Comparison of ENCODE assay signal across 19 cellular contexts in genomic region chr5:6482735-6483134, GRCh38. TPM values are rescaled to one million over a fixed set of nuclear protein-coding genes. Genes with fewer than 3 reads are reported as not detected.
DNase-seq lines count a peak whose midpoint lies in the region; TF ChIP-seq lines count a peak whose summit lies in the region.
"Had no signal": no experiment of that assay in that cellular context is flagged by ENCODE, and none has a peak within 500 bp of the region (broad histone marks: within the 10 kb centered on the region; RNA-seq: fewer than 3 reads in every experiment).

No MANE protein-coding gene starts in this region.

- no peaks in the 10 kb centered on the region for H3K27me3 ChIP-seq in MM.1S (replicated peaks; ENCODE audit: insufficient read depth, low read length)
- peaks cover 0 to 4% (median 2%) of the 10 kb centered on the region in 3 experiments for H3K27me3 ChIP-seq in neuronal stem cell (ENCODE audit: control insufficient read depth in 3 of 3, insufficient read depth in 3 of 3, low read depth in 1 of 3, low read length in 3 of 3)
- H3K27me3 ChIP-seq in CD8-positive, alpha-beta memory T cell (ENCODE audit: insufficient read depth, low read length, poor library complexity, severe bottlenecking), result no peaks in the 10 kb centered on the region

- POLR2A ChIA-PET in CD8-positive, alpha-beta memory T cell (lab: Charles Lee), result interaction anchor here (0.7 kb wide), 1 partner anchor 1005 kb away, joined by 3 read pairs; no protein-coding TSS in a partner anchor

- H3K9me3 ChIP-seq in MM.1S (replicated peaks; ENCODE audit: insufficient read depth, low read length), result no peaks in the 10 kb centered on the region
- no peaks in the 10 kb centered on the region for H3K9me3 ChIP-seq in neuronal stem cell (replicated peaks in 1 of 2; ENCODE audit: control insufficient read depth in 2 of 2, insufficient read depth in 1 of 2, low read depth in 1 of 2, low read length in 2 of 2)
- no peaks in the 10 kb centered on the region for H3K9me3 ChIP-seq in CD8-positive, alpha-beta memory T cell (ENCODE audit: low read length)
- H3K9me3 ChIP-seq: SK-N-SH had no signal

- peaks cover 93% of the 10 kb centered on the region for H3K4me1 ChIP-seq in MM.1S (ENCODE audit: low read length)
- H3K4me1 ChIP-seq in neuronal stem cell (ENCODE audit: control insufficient read depth in 2 of 2, insufficient read depth in 1 of 2, low read depth in 1 of 2, low read length in 2 of 2), result peaks cover 0 to 5% of the 10 kb centered on the region in 2 donors
- no peaks in the 10 kb centered on the region for H3K4me1 ChIP-seq in CD8-positive, alpha-beta memory T cell (ENCODE audit: insufficient read depth, low read length)

- H3K36me3 Mint-ChIP-seq in CD8-positive, alpha-beta memory T cell, result no peaks in the 10 kb centered on the region
- H3K36me3 Mint-ChIP-seq: CD4-positive, CD25-positive, alpha-beta regulatory T cell had no signal

- H3K4me2 ChIP-seq in MM.1S (ENCODE audit: low read depth, low read length) (peak overlapping the region; percentile 94), neuronal stem cell (ENCODE audit: insufficient read depth, low read length, poor library complexity, severe bottlenecking) (no peak overlapping the region)
- H3K4me2 ChIP-seq: SK-N-SH had no signal

- 0 out of 2 replicates have a peak, but pooled peaks cover 5% of the 10 kb centered on the region for H3K36me3 ChIP-seq in MM.1S (replicated peaks; ENCODE audit: insufficient read depth, low read length)
- H3K36me3 ChIP-seq in neuronal stem cell (replicated peaks in 1 of 2; ENCODE audit: control insufficient read depth in 2 of 2, insufficient read depth in 2 of 2, low read length in 2 of 2), result peaks cover 0 to 2% of the 10 kb centered on the region in 2 donors
- H3K36me3 ChIP-seq in CD8-positive, alpha-beta memory T cell (ENCODE audit: insufficient read depth, low read length), result no peaks in the 10 kb centered on the region

- no peaks in the 10 kb centered on the region for H3K4me1 Mint-ChIP-seq in CD8-positive, alpha-beta memory T cell

- WGBS in neuronal stem cell (ENCODE audit: extremely low coverage in 2 of 2, insufficient read length in 2 of 2, insufficient replicate concordance in 1 of 2), 2 donors, result no CpG with 5 or more reads among the region's 11 CpGs

- H3K9me3 Mint-ChIP-seq in CD8-positive, alpha-beta memory T cell, result no peaks in the 10 kb centered on the region
- H3K9me3 Mint-ChIP-seq: CD4-positive, CD25-positive, alpha-beta regulatory T cell; IgD-negative memory B cell had no signal

- no peak overlapping the region for H2BK12ac ChIP-seq in neuronal stem cell (ENCODE audit: low read length)

- peak; percentile 45 to 87 for DNase-seq in NCI-H524 (lab: John Stamatoyannopoulos, UW)
- no peak for DNase-seq in NCI-H524 treated with DMSO at 0.1 percent for 48 hours (lab: John Stamatoyannopoulos, UW)
- DNase-seq in MM.1S, result no peak
- DNase-seq in NCI-H345 treated with DMSO at 0.1 percent for 48 hours (lab: John Stamatoyannopoulos, UW; ENCODE audit: unreplicated experiment), result peak; percentile 13
- DNase-seq in neuronal stem cell (ENCODE audit: low spot score), result no peak
- DNase-seq in CD8-positive, alpha-beta memory T cell, result no peak
- DNase-seq in kidney glomerular epithelial cell (lab: John Stamatoyannopoulos, UW), result no peak
- DNase-seq: CD4-positive, CD25-positive, alpha-beta regulatory T cell; DMS153; GDM1; Karpas-422; NCI-H446 treated with DMSO at 0.1 percent for 48 hours; NCI-H82; PC-3; Right ventricle myocardium superior; SK-N-SH had no signal

- no peak overlapping the region for H3K27ac Mint-ChIP-seq in CD8-positive, alpha-beta memory T cell
- H3K27ac Mint-ChIP-seq: CD4-positive, CD25-positive, alpha-beta regulatory T cell had no signal

- H2AK5ac ChIP-seq in neuronal stem cell (ENCODE audit: low read depth, low read length), result no peak overlapping the region

- peak overlapping the region; percentile 4 for H2BK5ac ChIP-seq in neuronal stem cell (ENCODE audit: low read length)

- H3K14ac ChIP-seq in neuronal stem cell (ENCODE audit: low read length), result no peak overlapping the region

- H3K27me3 Mint-ChIP-seq in CD8-positive, alpha-beta memory T cell, result peaks cover 2 to 23% of the 10 kb centered on the region in 2 donors

- H3K79me1 ChIP-seq in neuronal stem cell (ENCODE audit: low read depth, low read length), result no peaks in the 10 kb centered on the region

- TF ChIP-seq CTCF in MM.1S (IDR thresholded peaks at IDR 0.05; ENCODE audit: low read length), result no peak

- no peak overlapping the region for H2BK15ac ChIP-seq in neuronal stem cell (ENCODE audit: low read length)

- H3K9ac ChIP-seq in MM.1S (ENCODE audit: low read length) (peak overlapping the region; percentile 98), neuronal stem cell (ENCODE audit: low read depth, low read length, poor library complexity) (no peak overlapping the region)
- H3K9ac ChIP-seq: SK-N-SH had no signal

- no peaks in the 10 kb centered on the region for H4K20me1 ChIP-seq in MM.1S (ENCODE audit: insufficient read depth, low read length)

- H3K4me3 ChIP-seq in MM.1S (ENCODE audit: low read length) (peak overlapping the region; percentile 13; the same call in 1 of the 2 replicates), neuronal stem cell (ENCODE audit: low read length in 2 of 2) (no peak overlapping the region)
- H3K4me3 ChIP-seq in CD8-positive, alpha-beta memory T cell (ENCODE audit: low read length), result no peak overlapping the region

- H3K4ac ChIP-seq in neuronal stem cell (ENCODE audit: low read length), result no peak overlapping the region

- no peak overlapping the region for H3K18ac ChIP-seq in neuronal stem cell (ENCODE audit: low read length)

- no peaks in the 10 kb centered on the region for H3K9me2 ChIP-seq in MM.1S (replicated peaks; ENCODE audit: insufficient read depth, low read length)
- H3K9me2 ChIP-seq: SK-N-SH had no signal

- CTCF ChIA-PET in CD8-positive, alpha-beta memory T cell (lab: Charles Lee), result no interaction called here

- H2AFZ ChIP-seq in MM.1S (ENCODE audit: low read length), result no peak overlapping the region
- H2AFZ ChIP-seq in neuronal stem cell (ENCODE audit: low read length), result no peak overlapping the region

- peaks cover 82% of the 10 kb centered on the region for H3F3A ChIP-seq in MM.1S (ENCODE audit: insufficient read depth, low read length)

- H3K27ac ChIP-seq in MM.1S (ENCODE audit: low read length) (peak overlapping the region; percentile 99), neuronal stem cell (replicated peaks; ENCODE audit: low read length) (no peak overlapping the region)
- H3K27ac ChIP-seq in CD8-positive, alpha-beta memory T cell (ENCODE audit: low read depth, low read length), result no peak overlapping the region

- no peak overlapping the region for H3K4me3 Mint-ChIP-seq in CD8-positive, alpha-beta memory T cell
- H3K4me3 Mint-ChIP-seq: CD4-positive, CD25-positive, alpha-beta regulatory T cell had no signal

- H2BK120ac ChIP-seq in neuronal stem cell (ENCODE audit: low read depth, low read length), result no peak overlapping the region

- peaks cover 83% of the 10 kb centered on the region for H3K79me2 ChIP-seq in MM.1S (ENCODE audit: low read length)

- H3K23ac ChIP-seq in neuronal stem cell (ENCODE audit: low read depth, low read length, poor library complexity), result no peak overlapping the region

- H4K91ac ChIP-seq in neuronal stem cell (ENCODE audit: low read depth, low read length, poor library complexity), result no peak overlapping the region

- H4K8ac ChIP-seq in neuronal stem cell (ENCODE audit: low read depth, low read length), result no peak overlapping the region

RNA-seq across cellular contexts. Expression of gene UBE2QL1, which starts 34.1 kb away (rescaled TPM):
- 2.3 TPM for polyA plus RNA-seq in neuronal stem cell (2013, experiment 1 of 2)
- 2.4 TPM for polyA plus RNA-seq in neuronal stem cell (2013, experiment 2 of 2)
- not detected for total RNA-seq in CD8-positive, alpha-beta memory T cell
- polyA plus RNA-seq in CD8-positive, alpha-beta memory T cell, result not detected
- total RNA-seq: CD4-positive, CD25-positive, alpha-beta regulatory T cell; T-helper 2 cell treated with Interferon-gamma antibody and Interleukin-4, amounts not matched to agents 100 ng/mL and 5 ng/mL, for 36 hours had no signal
- polyA plus RNA-seq: BJ; CD4-positive, CD25-positive, alpha-beta regulatory T cell; IgD-negative memory B cell had no signal

Comparison
In these comparisons a context has a peak if more than half of its experiments do, and no peak if none do; other contexts are left out.
1. DNase-seq: peak in NCI-H524 (2 of 2) and NCI-H345 treated with DMSO at 0.1 percent for 48 hours (single experiment); none in NCI-H524 treated with DMSO at 0.1 percent for 48 hours (single experiment), MM.1S (single experiment), neuronal stem cell (single experiment), CD8-positive, alpha-beta memory T cell (0 of 5) and kidney glomerular epithelial cell (single experiment).